ENCODE assay signal across 8 cellular contexts in genomic region chr18:74598350-74599001, GRCh38. TPM values are rescaled to one million over a fixed set of nuclear protein-coding genes. Genes with fewer than 3 reads are reported as not detected.
DNase-seq lines count a peak whose midpoint lies in the region; ATAC-seq and TF ChIP-seq lines count a peak whose summit lies in the region.

No MANE protein-coding gene starts in this region.

- ATAC-seq in HG03378 (IDR thresholded peaks at IDR 0.05; ENCODE audit: unreplicated experiment) = peak; percentile 53

- peak; percentile 73 for DNase-seq in CD1c-positive myeloid dendritic cell (ENCODE audit: extremely low spot score)
- peak; percentile 59 for DNase-seq in NOMO-1 treated with DMSO at 0.1 percent for 48 hours (lab: John Stamatoyannopoulos, UW; ENCODE audit: unreplicated experiment)
- DNase-seq in activated T-cell treated with anti-CD3 and anti-CD28 coated beads, Interleukin-2, amount 50 U/mL, for 24 hours = peak; percentile 80
- peak; percentile 19 for DNase-seq in fibroblast of gingiva (ENCODE audit: low read depth)

- TF ChIP-seq CTCF in neural cell (IDR thresholded peaks at IDR 0.05; ENCODE audit: poor library complexity, severe bottlenecking) = peak; percentile 71

- H3K4me1 Mint-ChIP-seq in activated T-cell treated with anti-CD3 and anti-CD28 coated beads, Interleukin-2, amount 50 U/mL, for 24 hours (ENCODE audit: low read depth) = peaks cover 50% of the 10 kb centered on the region

- H3K36me3 Mint-ChIP-seq in activated T-cell treated with anti-CD3 and anti-CD28 coated beads, Interleukin-2, amount 50 U/mL, for 24 hours (ENCODE audit: low read depth) = peaks cover 47% of the 10 kb centered on the region

- peak; percentile 58 for TF ChIP-seq POLR2A in GM19193 (IDR thresholded peaks at IDR 0.05; ENCODE audit: extremely low read depth, insufficient read depth, insufficient read length)

- H3K27me3 ChIP-seq in neural cell (ENCODE audit: insufficient read depth, low read depth, low read length) (no peaks in the 10 kb centered on the region), stomach smooth muscle (ENCODE audit: control insufficient read depth in 1 of 2, insufficient read depth in 2 of 2, low read length in 2 of 2) (no peaks in the 10 kb centered on the region)

- H3K27me3 Mint-ChIP-seq in activated T-cell treated with anti-CD3 and anti-CD28 coated beads, Interleukin-2, amount 50 U/mL, for 24 hours = no peaks in the 10 kb centered on the region

- H3K4me2 ChIP-seq in neural cell (ENCODE audit: low read length) = peak overlapping the region; percentile 53

- H3K36me3 ChIP-seq in neural cell (ENCODE audit: insufficient read depth, low read length) (no peaks in the 10 kb centered on the region), stomach smooth muscle (ENCODE audit: control insufficient read depth in 2 of 2, insufficient read depth in 2 of 2, low read length in 2 of 2) (peaks cover 0 to 11% of the 10 kb centered on the region in 2 donors)

- peaks cover 29% of the 10 kb centered on the region for H3K79me2 ChIP-seq in neural cell (replicated peaks; ENCODE audit: insufficient read depth, low read length)

- peak overlapping the region; percentile 97 for H3K27ac Mint-ChIP-seq in activated T-cell treated with anti-CD3 and anti-CD28 coated beads, Interleukin-2, amount 50 U/mL, for 24 hours

- H3K4me3 ChIP-seq in neural cell (ENCODE audit: low read length) = peak overlapping the region; percentile 96
- H3K4me3 ChIP-seq in stomach smooth muscle (ENCODE audit: low read length in 2 of 2) = peak overlapping the region; percentile 96 to 97

- H3K27ac ChIP-seq in neural cell (ENCODE audit: low read length) = peak overlapping the region; percentile 98
- H3K27ac ChIP-seq in stomach smooth muscle (ENCODE audit: low read length) = peak overlapping the region; percentile 99

- H3K9me2 ChIP-seq in neural cell (ENCODE audit: insufficient read depth, low read length) = no peaks in the 10 kb centered on the region

- H3K4me3 Mint-ChIP-seq in activated T-cell treated with anti-CD3 and anti-CD28 coated beads, Interleukin-2, amount 50 U/mL, for 24 hours = peak overlapping the region; percentile 96

- TF ChIP-seq RAD21 in neural cell (conservative IDR thresholded peaks at IDR 0.05) = peak; percentile 63

- H3F3A ChIP-seq in neural cell (ENCODE audit: insufficient read depth, low read length, poor library complexity, severe bottlenecking) = no peaks in the 10 kb centered on the region

- peak overlapping the region; percentile 90 for H2AFZ ChIP-seq in neural cell (ENCODE audit: low read depth, low read length)

- TF ChIP-seq EP300 in neural cell (conservative IDR thresholded peaks at IDR 0.05; ENCODE audit: poor library complexity, severe bottlenecking) = peak; percentile 22

- peaks cover 20% of the 10 kb centered on the region for H3K4me1 ChIP-seq in stomach smooth muscle (ENCODE audit: control insufficient read depth, insufficient read depth, low read length)

- H4K20me1 ChIP-seq in neural cell (ENCODE audit: insufficient read depth) = no peaks in the 10 kb centered on the region

- H3K9ac ChIP-seq in neural cell (ENCODE audit: low read length) (peak overlapping the region; percentile 94), stomach smooth muscle (ENCODE audit: low read length in 2 of 2) (peak overlapping the region; percentile 79 to 99)

- H3K9me3 ChIP-seq in neural cell (ENCODE audit: low read length) = no peaks in the 10 kb centered on the region
- H3K9me3 ChIP-seq in stomach smooth muscle (ENCODE audit: control insufficient read depth in 2 of 2, low read length in 2 of 2) = no peaks in the 10 kb centered on the region

- peaks cover 2% of the 10 kb centered on the region for H3K9me3 Mint-ChIP-seq in activated T-cell treated with anti-CD3 and anti-CD28 coated beads, Interleukin-2, amount 50 U/mL, for 24 hours

TF ChIP-seq in neural cell, 6 proteins besides CTCF, POLR2A, EP300 and RAD21:
- no peak for TF ChIP-seq POLR2AphosphoS5 (IDR thresholded peaks at IDR 0.05)
- peak; percentile 59 for TF ChIP-seq MXI1 (conservative IDR thresholded peaks at IDR 0.05; ENCODE audit: poor library complexity, severe bottlenecking)
- peak; percentile 61 for TF ChIP-seq SMC3 (conservative IDR thresholded peaks at IDR 0.05; ENCODE audit: poor library complexity)
- TF ChIP-seq EZH2 (IDR thresholded peaks at IDR 0.05; ENCODE audit: borderline replicate concordance, insufficient read depth, low read length, poor library complexity, severe bottlenecking) = no peak
- peak; percentile 52 for TF ChIP-seq TAF1 (IDR thresholded peaks at IDR 0.05; ENCODE audit: low read depth)
- peak; percentile 66 for TF ChIP-seq REST (IDR thresholded peaks at IDR 0.05; ENCODE audit: borderline replicate concordance)

RNA-seq across cellular contexts. Expression of gene ZNF407, which starts 0.8 kb away (rescaled TPM):
- polyA plus RNA-seq in neural cell = 2.9 and 3.8 TPM in 2 replicates
- 34.1 and 40.5 TPM in 2 replicates for polyA minus RNA-seq in neural cell

Comparison
In these comparisons a context has a peak if more than half of its experiments do, and no peak if none do; other contexts are left out.
1. Peak in every context shown above with its lines: DNase-seq, ATAC-seq, H3K4me3 ChIP-seq and H3K27ac ChIP-seq.
2. DNase-seq: peak in every context shown above with its lines; median percentile 80 in activated T-cell treated with anti-CD3 and anti-CD28 coated beads, Interleukin-2, amount 50 U/mL, for 24 hours; 73 in CD1c-positive myeloid dendritic cell; 59 in NOMO-1 treated with DMSO at 0.1 percent for 48 hours; 19 in fibroblast of gingiva.